ENCODE assay signal across 2 cellular contexts in genomic region chr1:179080866-179081695, GRCh38.
TF ChIP-seq lines count a peak whose summit lies in the region.

No MANE protein-coding gene starts in this region.

TF ChIP-seq in SK-N-SH, 30 proteins besides CTCF, POLR2A, EP300 and RAD21 (continued from another document):
- TF ChIP-seq REST (IDR thresholded peaks at IDR 0.05; ENCODE audit: low read depth, low read length) (no peak), RXRA (IDR thresholded peaks at IDR 0.05; ENCODE audit: borderline replicate concordance, low read depth) (no peak), TCF12 (IDR thresholded peaks at IDR 0.05) (no peak), GATA2 (CRISPR knock-in tag; IDR thresholded peaks at IDR 0.05) (no peak), RFX5 (IDR thresholded peaks at IDR 0.05; ENCODE audit: low read length) (no peak), POLR2AphosphoS5 (IDR thresholded peaks at IDR 0.05; ENCODE audit: low read depth, low read length) (no peak), GABPA (IDR thresholded peaks at IDR 0.05; ENCODE audit: low read depth) (no peak), USF1 (IDR thresholded peaks at IDR 0.05; ENCODE audit: borderline replicate concordance, low read depth) (no peak), MEF2A (IDR thresholded peaks at IDR 0.05; ENCODE audit: borderline replicate concordance, low read depth) (no peak), NRF1 (IDR thresholded peaks at IDR 0.05; ENCODE audit: low read depth, low read length) (no peak), USF2 (IDR thresholded peaks at IDR 0.05; ENCODE audit: borderline replicate concordance, low read depth, low read length) (no peak), SIN3A (IDR thresholded peaks at IDR 0.05; ENCODE audit: borderline replicate concordance, low read depth, low read length) (no peak), MXI1 (IDR thresholded peaks at IDR 0.05; ENCODE audit: low read depth, low read length) (no peak)

TF ChIP-seq in SK-N-SH treated with all-trans-retinoic acid at 6 μM for 48 hours, 23 proteins besides CTCF, POLR2A, EP300 and RAD21 (continued from another document):
- TF ChIP-seq CSRNP3 (CRISPR knock-in tag; IDR thresholded peaks at IDR 0.05) = no peak
- TF ChIP-seq POU6F1 (CRISPR knock-in tag; IDR thresholded peaks at IDR 0.05; ENCODE audit: borderline replicate concordance, low read depth) = no peak
- TF ChIP-seq PPARA (CRISPR knock-in tag; IDR thresholded peaks at IDR 0.05; ENCODE audit: borderline replicate concordance) = no peak
- TF ChIP-seq ZC3H10 (CRISPR knock-in tag; IDR thresholded peaks at IDR 0.05) = no peak
- no peak for TF ChIP-seq OSR1 (CRISPR knock-in tag; IDR thresholded peaks at IDR 0.05)
